In genomic region chr1:217311766-217312165, GRCh38 we compare ENCODE assay signal across 13 cellular contexts.
DNase-seq lines count a peak whose midpoint lies in the region; ATAC-seq and TF ChIP-seq lines count a peak whose summit lies in the region.
"Had no signal": no experiment of that assay in that cellular context is flagged by ENCODE, and none has a peak within 500 bp of the region (broad histone marks: within the 10 kb centered on the region; RNA-seq: fewer than 3 reads in every experiment).

No MANE protein-coding gene starts in this region.

- H2AFZ ChIP-seq in SK-N-SH (ENCODE audit: low read depth): no peak overlapping the region

- no peak overlapping the region for H3K4me2 ChIP-seq in SK-N-SH

- H3K9me3 ChIP-seq in SK-N-SH (no peaks in the 10 kb centered on the region), iPS DF 6.9 (ENCODE audit: control insufficient read depth, insufficient read depth, low read length) (no peaks in the 10 kb centered on the region)
- H3K9me3 ChIP-seq: tibial artery had no signal

- TF ChIP-seq RAD21 in SK-N-SH (IDR thresholded peaks at IDR 0.05; ENCODE audit: low read length): peak; percentile 61

- H3K4me3 ChIP-seq in H7 (ENCODE audit: insufficient read depth, low read depth, low read length) (no peak overlapping the region), SK-N-SH (ENCODE audit: low read depth in 2 of 2, low read length in 1 of 2) (no peak overlapping the region), iPS DF 6.9 (ENCODE audit: low read length) (no peak overlapping the region)
- H3K4me3 ChIP-seq: tibial artery had no signal

- CTCF ChIA-PET in SK-N-SH (lab: Yijun Ruan, JAX): interaction anchor here (1.4 kb wide), 1 partner anchor 562 kb away, joined by 4 read pairs; no protein-coding TSS in a partner anchor

- POLR2A ChIA-PET in SK-N-SH (lab: Yijun Ruan, JAX): no interaction called here

- no peaks in the 10 kb centered on the region for H3F3A ChIP-seq in SK-N-SH (replicated peaks; ENCODE audit: insufficient read depth)

- no peaks in the 10 kb centered on the region for H3K36me3 Mint-ChIP-seq in T-helper 2 cell treated with Interferon-gamma antibody and Interleukin-4, amounts not matched to agents 5 μg/mL and 100 μg/mL, for 36 hours (ENCODE audit: low read depth)
- no peaks in the 10 kb centered on the region for H3K36me3 Mint-ChIP-seq in natural killer cell treated with Interleukin-12 subunit alpha and Interleukin-12 subunit beta and Interleukin-15 and Interleukin-18, amount 100 ng/mL, for 72 hours
- H3K36me3 Mint-ChIP-seq: activated naive CD8-positive, alpha-beta T cell treated with anti-CD3 and anti-CD28 coated beads, Interleukin-2, amount 10 ng/mL, durations not matched to agents 7 days and 5 days; CD4-positive, CD25-positive, alpha-beta regulatory T cell had no signal

- H3K27ac Mint-ChIP-seq in T-helper 2 cell treated with Interferon-gamma antibody and Interleukin-4, amounts not matched to agents 5 μg/mL and 100 μg/mL, for 36 hours: no peak overlapping the region
- no peak overlapping the region for H3K27ac Mint-ChIP-seq in natural killer cell treated with Interleukin-12 subunit alpha and Interleukin-12 subunit beta and Interleukin-15 and Interleukin-18, amount 100 ng/mL, for 72 hours
- H3K27ac Mint-ChIP-seq: activated CD8-positive, alpha-beta T cell treated with anti-CD3 and anti-CD28 coated beads, Interleukin-2, amount 10 ng/mL, durations not matched to agents 7 days and 5 days; activated naive CD8-positive, alpha-beta T cell treated with anti-CD3 and anti-CD28 coated beads, Interleukin-2, amount 10 ng/mL, durations not matched to agents 7 days and 5 days; CD4-positive, CD25-positive, alpha-beta regulatory T cell had no signal

- TF ChIP-seq CTCF in SK-N-SH (IDR thresholded peaks at IDR 0.05): peak; percentile 44

- WGBS in SK-N-SH (ENCODE audit: low lambda C conversion rate): 17% methylated on average over 1 of the region's 1 CpG
- no CpG with 5 or more reads among the region's 1 CpG for WGBS in iPS DF 6.9 (ENCODE audit: insufficient coverage, insufficient read length)

- H3K9me3 Mint-ChIP-seq in T-helper 2 cell treated with Interferon-gamma antibody and Interleukin-4, amounts not matched to agents 5 μg/mL and 100 μg/mL, for 36 hours: no peaks in the 10 kb centered on the region
- H3K9me3 Mint-ChIP-seq in natural killer cell treated with Interleukin-12 subunit alpha and Interleukin-12 subunit beta and Interleukin-15 and Interleukin-18, amount 100 ng/mL, for 72 hours: peaks cover 14% of the 10 kb centered on the region
- H3K9me3 Mint-ChIP-seq: activated naive CD8-positive, alpha-beta T cell treated with anti-CD3 and anti-CD28 coated beads, Interleukin-2, amount 10 ng/mL, durations not matched to agents 7 days and 5 days had no signal

- TF ChIP-seq EP300 in SK-N-SH (IDR thresholded peaks at IDR 0.05; ENCODE audit: borderline replicate concordance in 1 of 2, low read depth in 1 of 2, low read length in 1 of 2): no peak

- H3K27ac ChIP-seq in SK-N-SH (ENCODE audit: low read depth in 2 of 2, low read length in 1 of 2) (no peak overlapping the region), iPS DF 6.9 (ENCODE audit: low read length) (no peak overlapping the region)
- H3K27ac ChIP-seq: tibial artery had no signal

- H3K27me3 ChIP-seq in H7 (ENCODE audit: control insufficient read depth, insufficient read depth, low read length) (no peaks in the 10 kb centered on the region), SK-N-SH (ENCODE audit: insufficient read depth) (no peaks in the 10 kb centered on the region), iPS DF 6.9 (ENCODE audit: control insufficient read depth, insufficient read depth, low read length) (no peaks in the 10 kb centered on the region)
- H3K27me3 ChIP-seq: tibial artery had no signal

- no peaks in the 10 kb centered on the region for H3K27me3 Mint-ChIP-seq in T-helper 2 cell treated with Interferon-gamma antibody and Interleukin-4, amounts not matched to agents 5 μg/mL and 100 μg/mL, for 36 hours (ENCODE audit: low read depth)
- no peaks in the 10 kb centered on the region for H3K27me3 Mint-ChIP-seq in natural killer cell treated with Interleukin-12 subunit alpha and Interleukin-12 subunit beta and Interleukin-15 and Interleukin-18, amount 100 ng/mL, for 72 hours
- H3K27me3 Mint-ChIP-seq: activated naive CD8-positive, alpha-beta T cell treated with anti-CD3 and anti-CD28 coated beads, Interleukin-2, amount 10 ng/mL, durations not matched to agents 7 days and 5 days; CD4-positive, CD25-positive, alpha-beta regulatory T cell had no signal

- H3K4me1 Mint-ChIP-seq in T-helper 2 cell treated with Interferon-gamma antibody and Interleukin-4, amounts not matched to agents 5 μg/mL and 100 μg/mL, for 36 hours (ENCODE audit: low read depth): no peaks in the 10 kb centered on the region
- H3K4me1 Mint-ChIP-seq in natural killer cell treated with Interleukin-12 subunit alpha and Interleukin-12 subunit beta and Interleukin-15 and Interleukin-18, amount 100 ng/mL, for 72 hours (ENCODE audit: low read depth in 2 of 2): no peaks in the 10 kb centered on the region
- H3K4me1 Mint-ChIP-seq: activated naive CD8-positive, alpha-beta T cell treated with anti-CD3 and anti-CD28 coated beads, Interleukin-2, amount 10 ng/mL, durations not matched to agents 7 days and 5 days; CD4-positive, CD25-positive, alpha-beta regulatory T cell had no signal

- H4K20me1 ChIP-seq in SK-N-SH (ENCODE audit: insufficient read depth): no peaks in the 10 kb centered on the region

- H3K36me3 ChIP-seq in H7 (replicated peaks; ENCODE audit: control insufficient read depth, insufficient read depth, low read length): no peaks in the 10 kb centered on the region
- H3K36me3 ChIP-seq in SK-N-SH (replicated peaks in 1 of 2; ENCODE audit: control insufficient read depth in 1 of 2, insufficient read depth in 2 of 2, low read length in 1 of 2): no peaks in the 10 kb centered on the region
- no peaks in the 10 kb centered on the region for H3K36me3 ChIP-seq in iPS DF 6.9 (ENCODE audit: control insufficient read depth, insufficient read depth, low read length)
- H3K36me3 ChIP-seq: tibial artery had no signal

- DNase-seq in EH (ENCODE audit: low read depth) (peak; percentile 10), H7 (peak; percentile 27), SK-N-SH (peak; percentile 9), iPS DF 6.9 (ENCODE audit: low read depth, low spot score) (peak; percentile 18)
- DNase-seq in T-helper 2 cell treated with Interferon-gamma antibody and Interleukin-4, amounts not matched to agents 5 μg/mL and 100 μg/mL, for 36 hours (ENCODE audit: low spot score): no peak
- DNase-seq in natural killer cell treated with Interleukin-12 subunit alpha and Interleukin-12 subunit beta and Interleukin-15 and Interleukin-18, amount 100 ng/mL, for 72 hours (ENCODE audit: low spot score): no peak
- DNase-seq in stimulated activated CD4-positive, alpha-beta T cell treated with anti-CD3 and anti-CD28 coated beads, Interleukin-15, amount 100 ng/mL, for 24 hours: no peak
- DNase-seq: activated CD8-positive, alpha-beta T cell treated with anti-CD3 and anti-CD28 coated beads, Interleukin-2, amount 10 ng/mL, durations not matched to agents 7 days and 5 days; activated naive CD8-positive, alpha-beta T cell treated with anti-CD3 and anti-CD28 coated beads, Interleukin-2, amount 10 ng/mL, durations not matched to agents 7 days and 5 days; CD4-positive, CD25-positive, alpha-beta regulatory T cell; NCI-H2029 treated with DMSO at 0.1 percent for 48 hours; tibial artery had no signal

- H3K4me1 ChIP-seq in SK-N-SH (ENCODE audit: control insufficient read depth in 1 of 2, insufficient read depth in 2 of 2, low read depth in 1 of 2, low read length in 1 of 2) (no peaks in the 10 kb centered on the region), iPS DF 6.9 (ENCODE audit: control insufficient read depth, insufficient read depth, low read length) (peaks cover 2% of the 10 kb centered on the region; the same call in 1 of the 2 replicates)
- H3K4me1 ChIP-seq: tibial artery had no signal

- H3K9me2 ChIP-seq in SK-N-SH: no peaks in the 10 kb centered on the region

- no peak overlapping the region for H3K9ac ChIP-seq in SK-N-SH

- no peak overlapping the region for H3K4me3 Mint-ChIP-seq in T-helper 2 cell treated with Interferon-gamma antibody and Interleukin-4, amounts not matched to agents 5 μg/mL and 100 μg/mL, for 36 hours
- no peak overlapping the region for H3K4me3 Mint-ChIP-seq in natural killer cell treated with Interleukin-12 subunit alpha and Interleukin-12 subunit beta and Interleukin-15 and Interleukin-18, amount 100 ng/mL, for 72 hours
- H3K4me3 Mint-ChIP-seq: activated CD8-positive, alpha-beta T cell treated with anti-CD3 and anti-CD28 coated beads, Interleukin-2, amount 10 ng/mL, durations not matched to agents 7 days and 5 days; activated naive CD8-positive, alpha-beta T cell treated with anti-CD3 and anti-CD28 coated beads, Interleukin-2, amount 10 ng/mL, durations not matched to agents 7 days and 5 days; CD4-positive, CD25-positive, alpha-beta regulatory T cell had no signal

- no peaks in the 10 kb centered on the region for H3K79me2 ChIP-seq in SK-N-SH (ENCODE audit: insufficient read depth)

- ATAC-seq in GM21515 (IDR thresholded peaks at IDR 0.05; ENCODE audit: unreplicated experiment): no peak
- no peak for ATAC-seq in natural killer cell treated with Interleukin-12 subunit alpha and Interleukin-12 subunit beta and Interleukin-15 and Interleukin-18, amount 100 ng/mL, for 72 hours
- ATAC-seq: activated CD8-positive, alpha-beta T cell treated with anti-CD3 and anti-CD28 coated beads, Interleukin-2, amount 10 ng/mL, durations not matched to agents 7 days and 5 days had no signal

TF ChIP-seq in SK-N-SH, 30 proteins besides CTCF, POLR2A, EP300 and RAD21:
- TF ChIP-seq SMC3 (IDR thresholded peaks at IDR 0.05; ENCODE audit: low read depth, low read length) (peak; percentile 54), TAF1 (IDR thresholded peaks at IDR 0.05; ENCODE audit: borderline replicate concordance, low read depth, low read length) (no peak)

Comparison
In these comparisons a context has a peak if more than half of its experiments do, and no peak if none do; other contexts are left out.
1. DNase-seq: peak in EH (single experiment), H7 (single experiment), SK-N-SH (single experiment) and iPS DF 6.9 (single experiment); none in T-helper 2 cell treated with Interferon-gamma antibody and Interleukin-4, amounts not matched to agents 5 μg/mL and 100 μg/mL, for 36 hours (single experiment), natural killer cell treated with Interleukin-12 subunit alpha and Interleukin-12 subunit beta and Interleukin-15 and Interleukin-18, amount 100 ng/mL, for 72 hours (single experiment) and stimulated activated CD4-positive, alpha-beta T cell treated with anti-CD3 and anti-CD28 coated beads, Interleukin-15, amount 100 ng/mL, for 24 hours (single experiment).